In the genomic region with DNA sequence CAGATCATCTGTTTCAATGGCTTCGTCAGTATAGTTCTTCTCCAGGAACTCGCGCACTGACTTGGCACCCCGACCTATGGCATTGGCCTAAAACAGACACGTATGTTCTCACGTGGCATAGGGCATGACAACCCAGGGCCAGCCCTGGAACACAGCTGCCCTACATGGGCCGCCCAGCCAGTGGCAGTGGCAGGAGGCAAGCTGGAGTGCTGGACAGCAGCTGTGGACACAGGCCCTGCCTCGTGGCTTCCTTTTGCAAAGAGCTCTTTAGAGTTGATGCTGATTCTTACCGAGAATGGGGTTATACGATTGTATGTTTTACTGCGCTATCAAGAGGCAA, we compare ENCODE assay signal across 1 cellular context.
TF ChIP-seq lines count a peak whose summit lies in the region.

No MANE protein-coding gene starts in this region.

TF ChIP-seq in GM12878, 131 proteins besides CTCF, POLR2A, EP300 and RAD21:
- TF ChIP-seq JUND (IDR thresholded peaks at IDR 0.05; ENCODE audit: low read depth, low read length) (no peak), MTA2 (IDR thresholded peaks at IDR 0.05; ENCODE audit: low read depth) (no peak)
